12 cellular contexts compared by ENCODE assay signal in the genomic region with DNA sequence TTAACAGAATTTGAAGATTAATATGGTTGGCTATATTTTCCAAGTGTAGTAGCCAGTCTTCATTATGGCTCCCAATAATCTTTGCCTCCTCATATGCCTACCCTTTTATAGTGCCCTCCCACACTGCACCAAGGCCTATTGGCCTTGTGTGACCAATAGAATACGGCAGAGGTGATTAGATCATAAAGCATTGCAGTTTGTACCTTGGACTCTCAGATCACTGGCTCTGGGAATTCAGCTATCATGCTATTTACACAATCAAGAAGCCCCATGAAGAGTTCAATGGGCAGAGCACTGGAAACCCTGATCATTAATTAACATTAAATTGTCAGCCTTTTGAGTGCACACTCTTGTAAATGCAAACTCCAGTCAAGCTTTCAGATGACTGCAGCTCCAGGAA.
"Had no signal": no experiment of that assay in that cellular context is flagged by ENCODE, and none has a peak within 500 bp of the region (broad histone marks: within the 10 kb centered on the region; RNA-seq: fewer than 3 reads in every experiment).

No MANE protein-coding gene starts in this region.

- ATAC-seq: body of pancreas; heart right ventricle; naive thymus-derived CD8-positive, alpha-beta T cell; stimulated activated naive CD8-positive, alpha-beta T cell treated with anti-CD3 and anti-CD28 coated beads, Interleukin-15, Interleukin-2, amounts not matched to agents 100 U/mL and 50 U/mL, for 24 hours; upper lobe of right lung had no signal

- DNase-seq: activated CD4-positive, alpha-beta T cell treated with anti-CD3 and anti-CD28 coated beads for 1 hour; activated gamma-delta T cell treated with Interleukin-2 at 50 U/mL for 16 hours; activated T-cell treated with anti-CD3 and anti-CD28 coated beads, Interleukin-2, amount 50 U/mL, for 1 hour; anterior cingulate cortex; body of pancreas; cortex of kidney; heart right ventricle; naive thymus-derived CD8-positive, alpha-beta T cell; posterior cingulate gyrus; stimulated activated CD4-positive, alpha-beta T cell treated with anti-CD3 and anti-CD28 coated beads, Interleukin-4, amount 100 ng/mL, for 24 hours; stimulated activated naive CD8-positive, alpha-beta T cell treated with anti-CD3 and anti-CD28 coated beads, Interleukin-15, Interleukin-2, amounts not matched to agents 100 U/mL and 50 U/mL, for 24 hours; upper lobe of right lung had no signal
